In the genomic region with DNA sequence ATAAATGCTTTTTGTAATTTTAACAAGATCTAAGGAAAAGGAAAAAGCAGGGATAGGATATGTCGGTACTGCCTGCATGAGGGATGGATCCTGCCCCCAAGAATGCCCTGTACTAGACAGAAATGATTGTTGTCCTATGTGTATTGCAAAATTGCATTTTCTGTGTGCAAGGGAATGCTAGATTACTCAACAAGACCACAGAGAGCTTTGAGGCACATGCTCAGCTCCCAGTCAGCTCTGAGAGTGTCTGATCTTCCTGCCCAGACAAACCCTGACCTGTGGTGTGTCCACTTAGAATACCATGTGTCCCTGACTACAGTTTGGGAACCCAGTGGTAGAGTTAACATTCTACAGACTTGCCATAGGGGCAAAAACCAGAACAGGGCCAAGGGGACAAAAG, we compare ENCODE assay signal across 27 cellular contexts.
DNase-seq lines count a peak whose midpoint lies in the region; ATAC-seq and TF ChIP-seq lines count a peak whose summit lies in the region.
"Had no signal": no experiment of that assay in that cellular context is flagged by ENCODE, and none has a peak within 500 bp of the region (broad histone marks: within the 10 kb centered on the region; RNA-seq: fewer than 3 reads in every experiment).

No MANE protein-coding gene starts in this region.

- H3K36me3 ChIP-seq in breast epithelium (no peaks in the 10 kb centered on the region), left ventricle myocardium inferior (no peaks in the 10 kb centered on the region)
- H3K36me3 ChIP-seq: BLaER1 treated with 17β-estradiol and CSF1 and Interleukin-3, amounts not matched to agents 10 nM and 100 nM; HAP-1; MG63; stomach; upper lobe of right lung had no signal

- H3K9me3 Mint-ChIP-seq in MCF 10A (ENCODE audit: unreplicated experiment) = no peaks in the 10 kb centered on the region
- H3K9me3 Mint-ChIP-seq in brain = peaks cover 10 to 52% (median 21%) of the 10 kb centered on the region in 5 experiments
- H3K9me3 Mint-ChIP-seq: activated T-helper 2 cell treated with anti-CD3 and anti-CD28 coated beads, Interferon-gamma antibody, Interleukin-2, Interleukin-4, amounts not matched to agents 10 μg/mL and 5 μg/mL and 100 μg/mL, durations not matched to agents 14 hours and 24 hours and 36 hours; effector memory CD8-positive, alpha-beta T cell had no signal

- H3K4me1 Mint-ChIP-seq in MCF 10A (ENCODE audit: insufficient read depth, unreplicated experiment) (peaks cover 11% of the 10 kb centered on the region), brain (peaks cover 14% of the 10 kb centered on the region)
- H3K4me1 Mint-ChIP-seq: activated CD8-positive, alpha-beta memory T cell treated with anti-CD3 and anti-CD28 coated beads, Interleukin-2, amount 10 ng/mL, durations not matched to agents 7 days and 5 days had no signal

- no peak overlapping the region for H3K4me3 ChIP-seq in breast epithelium
- no peak overlapping the region for H3K4me3 ChIP-seq in left ventricle myocardium inferior
- H3K4me3 ChIP-seq: BLaER1 treated with 17β-estradiol and CSF1 and Interleukin-3, amounts not matched to agents 10 nM and 100 nM; HAP-1; MG63; stomach; upper lobe of right lung had no signal

- BruUV-seq in MCF 10A (replicated peaks; lab: Mats Ljungman, UMichigan) = no TSS peak

- peak overlapping the region; percentile 37 for H3K27ac Mint-ChIP-seq in MCF 10A (ENCODE audit: low read depth, unreplicated experiment)
- peak overlapping the region in 3 of 5 experiments; percentile 38 to 97 (median 63) for H3K27ac Mint-ChIP-seq in brain
- H3K27ac Mint-ChIP-seq: activated CD8-positive, alpha-beta memory T cell treated with anti-CD3 and anti-CD28 coated beads, Interleukin-2, amount 10 ng/mL, durations not matched to agents 7 days and 5 days; activated T-helper 2 cell treated with anti-CD3 and anti-CD28 coated beads, Interferon-gamma antibody, Interleukin-2, Interleukin-4, amounts not matched to agents 10 μg/mL and 5 μg/mL and 100 μg/mL, durations not matched to agents 14 hours and 24 hours and 36 hours; effector memory CD8-positive, alpha-beta T cell had no signal

- DNase-seq in MCF 10A (ENCODE audit: unreplicated experiment) (peak; percentile 62), breast epithelium (ENCODE audit: low spot score in 2 of 2) (no peak), islet precursor cell (peak; percentile 55), GOT3 (lab: John Stamatoyannopoulos, UW) (no peak), left ventricle myocardium inferior (no peak)
- no peak for DNase-seq in stimulated activated CD8-positive, alpha-beta memory T cell treated with anti-CD3 and anti-CD28 coated beads, Interleukin-4, amount 100 ng/mL, for 48 hours
- DNase-seq: 8988T; activated CD8-positive, alpha-beta memory T cell treated with anti-CD3 and anti-CD28 coated beads, Interleukin-2, amount 10 ng/mL, durations not matched to agents 7 days and 5 days; amniotic stem cell; effector memory CD8-positive, alpha-beta T cell; hippocampal formation; IMR-90; MG63; NCI-H187 treated with DMSO at 0.1 percent for 48 hours; posterior cingulate gyrus; SK-N-SH; stimulated activated CD4-positive, alpha-beta T cell treated with anti-CD3 and anti-CD28 coated beads, Interleukin-2, amount 100 ng/mL, for 48 hours; stomach; T-helper 9 cell; upper lobe of right lung had no signal

- H3K9me3 ChIP-seq in breast epithelium (no peaks in the 10 kb centered on the region), left ventricle myocardium inferior (replicated peaks) (no peaks in the 10 kb centered on the region)
- H3K9me3 ChIP-seq: HAP-1, MG63, SK-N-SH, stomach, upper lobe of right lung had no signal

- H3K36me3 Mint-ChIP-seq in MCF 10A (ENCODE audit: insufficient read depth, unreplicated experiment) = peaks cover 13% of the 10 kb centered on the region
- peaks cover 58% of the 10 kb centered on the region for H3K36me3 Mint-ChIP-seq in brain
- H3K36me3 Mint-ChIP-seq: activated CD8-positive, alpha-beta memory T cell treated with anti-CD3 and anti-CD28 coated beads, Interleukin-2, amount 10 ng/mL, durations not matched to agents 7 days and 5 days had no signal

- H3K27me3 ChIP-seq in breast epithelium (peaks cover 0 to 33% of the 10 kb centered on the region in 2 donors), left ventricle myocardium inferior (ENCODE audit: low read depth) (no peaks in the 10 kb centered on the region)
- H3K27me3 ChIP-seq: MG63, upper lobe of right lung had no signal

- no peak overlapping the region for H3K4me3 Mint-ChIP-seq in MCF 10A (ENCODE audit: unreplicated experiment)
- H3K4me3 Mint-ChIP-seq in brain = no peak overlapping the region
- H3K4me3 Mint-ChIP-seq: activated CD8-positive, alpha-beta memory T cell treated with anti-CD3 and anti-CD28 coated beads, Interleukin-2, amount 10 ng/mL, durations not matched to agents 7 days and 5 days; effector memory CD8-positive, alpha-beta T cell; nephron had no signal

- ATAC-seq in GM21737 (IDR thresholded peaks at IDR 0.05; ENCODE audit: unreplicated experiment) = no peak
- ATAC-seq: activated CD4-positive, CD25-positive, alpha-beta regulatory T cell treated with anti-CD3 and anti-CD28 coated beads, Interleukin-2, amount 50 U/mL, for 24 hours; activated CD8-positive, alpha-beta memory T cell treated with anti-CD3 and anti-CD28 coated beads, Interleukin-2, amount 10 ng/mL, durations not matched to agents 7 days and 5 days; effector memory CD8-positive, alpha-beta T cell; upper lobe of right lung had no signal

- no peak for TF ChIP-seq POLR2A in breast epithelium (IDR thresholded peaks at IDR 0.05)

- TF ChIP-seq CTCF in MCF 10A (IDR thresholded peaks at IDR 0.05; ENCODE audit: unreplicated experiment) = no peak
- TF ChIP-seq CTCF in breast epithelium (IDR thresholded peaks at IDR 0.05) = no peak
- TF ChIP-seq CTCF in brain (conservative IDR thresholded peaks at IDR 0.05) = no peak
- no peak for TF ChIP-seq CTCF in left ventricle myocardium inferior (IDR thresholded peaks at IDR 0.05; ENCODE audit: borderline replicate concordance)

- H3K4me1 ChIP-seq in breast epithelium (no peaks in the 10 kb centered on the region), left ventricle myocardium inferior (no peaks in the 10 kb centered on the region)
- H3K4me1 ChIP-seq: BLaER1 treated with 17β-estradiol and CSF1 and Interleukin-3, amounts not matched to agents 10 nM and 100 nM; stomach; upper lobe of right lung had no signal

- H3K27me3 Mint-ChIP-seq in MCF 10A (ENCODE audit: insufficient read depth, unreplicated experiment) (peaks cover 45% of the 10 kb centered on the region), brain (no peaks in the 10 kb centered on the region)
- H3K27me3 Mint-ChIP-seq: activated CD8-positive, alpha-beta memory T cell treated with anti-CD3 and anti-CD28 coated beads, Interleukin-2, amount 10 ng/mL, durations not matched to agents 7 days and 5 days; effector memory CD8-positive, alpha-beta T cell had no signal

- CTCF ChIA-PET in MCF 10A (lab: Yijun Ruan, JAX) = interaction anchor here (0.8 to 1.2 kb wide), 3 partner anchors 37 to 116 kb away, joined by 3 to 4 read pairs (median 3); no protein-coding TSS in a partner anchor

- intact Hi-C loops in MCF 10A (cut with micrococcal nuclease) (no loop called here), breast epithelium (cut with DNase I; ENCODE audit: low total_unique reads) (no loop called here), left ventricle myocardium inferior (cut with micrococcal nuclease) (no loop called here)

- H3K27ac ChIP-seq in breast epithelium (no peak overlapping the region), left ventricle myocardium inferior (replicated peaks) (no peak overlapping the region)
- H3K27ac ChIP-seq: BLaER1 treated with 17β-estradiol and CSF1 and Interleukin-3, amounts not matched to agents 10 nM and 100 nM; stomach; upper lobe of right lung had no signal

- POLR2A ChIA-PET in MCF 10A (lab: Yijun Ruan, JAX) = interaction anchor here (0.9 to 1.2 kb wide), 5 partner anchors 10 to 113 kb away, joined by 3 to 11 read pairs (median 5); no protein-coding TSS in a partner anchor

Comparison
In these comparisons a context has a peak if more than half of its experiments do, and no peak if none do; other contexts are left out.
1. DNase-seq: peak in MCF 10A (single experiment) and islet precursor cell (single experiment); none in breast epithelium (0 of 2), stimulated activated CD8-positive, alpha-beta memory T cell treated with anti-CD3 and anti-CD28 coated beads, Interleukin-4, amount 100 ng/mL, for 48 hours (single experiment), GOT3 (single experiment) and left ventricle myocardium inferior (single experiment).